ENCODE assay signal across 24 cellular contexts in genomic region chr9:133536080-133536479, GRCh38. TPM values are rescaled to one million over a fixed set of nuclear protein-coding genes. Genes with fewer than 3 reads are reported as not detected.
"Had no signal": no experiment of that assay in that cellular context is flagged by ENCODE, and none has a peak within 500 bp of the region (broad histone marks: within the 10 kb centered on the region; RNA-seq: fewer than 3 reads in every experiment).

No MANE protein-coding gene starts in this region.

- ATAC-seq: activated CD4-positive, CD25-positive, alpha-beta regulatory T cell treated with anti-CD3 and anti-CD28 coated beads, Interleukin-2, amount 50 U/mL, for 24 hours; activated CD8-positive, alpha-beta T cell treated with anti-CD3 and anti-CD28 coated beads, Interleukin-2, amount 10 ng/mL, durations not matched to agents 7 days and 5 days; esophagus mucosa; gastrocnemius medialis had no signal

- H3K36me3 Mint-ChIP-seq: brain, type B pancreatic cell had no signal

- H3K27ac Mint-ChIP-seq: activated CD4-positive, alpha-beta T cell treated with anti-CD3 and anti-CD28 coated beads, Interleukin-2, amount 10 ng/mL, durations not matched to agents 7 days and 5 days; activated CD8-positive, alpha-beta T cell treated with anti-CD3 and anti-CD28 coated beads, Interleukin-2, amount 10 ng/mL, durations not matched to agents 7 days and 5 days; activated naive CD4-positive, alpha-beta T cell treated with anti-CD3 and anti-CD28 coated beads for 36 hours; activated T-cell treated with anti-CD3 and anti-CD28 coated beads, Interleukin-2, amount 50 U/mL, for 24 hours; activated T-helper 2 cell treated with anti-CD3 and anti-CD28 coated beads, Interferon-gamma antibody, Interleukin-2, Interleukin-4, amounts not matched to agents 10 μg/mL and 5 μg/mL and 100 μg/mL, durations not matched to agents 14 hours and 24 hours and 36 hours; stimulated activated naive CD8-positive, alpha-beta T cell treated with anti-CD3 and anti-CD28 coated beads, Interleukin-15, Interleukin-2, amounts not matched to agents 100 ng/mL and 50 ng/mL, for 24 hours; T-helper 1 cell treated with Interleukin-12 subunit alpha and Interleukin-12 subunit beta and Interleukin-4 antibody, amounts not matched to agents 30 μg/mL and 1 μg/mL, for 36 hours; type B pancreatic cell had no signal

- H3K36me3 ChIP-seq: colonic mucosa, gastrocnemius medialis had no signal

- H3K4me3 ChIP-seq: colonic mucosa had no signal

- H3K27ac ChIP-seq: colonic mucosa, gastrocnemius medialis, skin epidermis had no signal

- H3K9me3 ChIP-seq: colonic mucosa, gastrocnemius medialis had no signal

- H3K9me3 Mint-ChIP-seq: activated CD4-positive, alpha-beta T cell treated with anti-CD3 and anti-CD28 coated beads, Interleukin-2, amount 10 ng/mL, durations not matched to agents 7 days and 5 days; activated naive CD4-positive, alpha-beta T cell treated with anti-CD3 and anti-CD28 coated beads for 36 hours; activated T-cell treated with anti-CD3 and anti-CD28 coated beads, Interleukin-2, amount 50 U/mL, for 24 hours; activated T-helper 2 cell treated with anti-CD3 and anti-CD28 coated beads, Interferon-gamma antibody, Interleukin-2, Interleukin-4, amounts not matched to agents 10 μg/mL and 5 μg/mL and 100 μg/mL, durations not matched to agents 14 hours and 24 hours and 36 hours; brain; stimulated activated naive CD8-positive, alpha-beta T cell treated with anti-CD3 and anti-CD28 coated beads, Interleukin-15, Interleukin-2, amounts not matched to agents 100 ng/mL and 50 ng/mL, for 24 hours; T-helper 1 cell treated with Interleukin-12 subunit alpha and Interleukin-12 subunit beta and Interleukin-4 antibody, amounts not matched to agents 30 μg/mL and 1 μg/mL, for 36 hours; type B pancreatic cell had no signal

- DNase-seq: activated CD4-positive, alpha-beta T cell treated with anti-CD3 and anti-CD28 coated beads, Interleukin-2, amount 10 ng/mL, durations not matched to agents 7 days and 5 days; activated CD8-positive, alpha-beta T cell treated with anti-CD3 and anti-CD28 coated beads, Interleukin-2, amount 10 ng/mL, durations not matched to agents 7 days and 5 days; activated naive CD4-positive, alpha-beta T cell treated with anti-CD3 and anti-CD28 coated beads for 36 hours; activated T-cell treated with anti-CD3 and anti-CD28 coated beads, Interleukin-2, amount 50 U/mL, for 24 hours; anterior cingulate cortex; central memory CD4-positive, alpha-beta T cell; colonic mucosa; effector CD4-positive, alpha-beta T cell; gastrocnemius medialis; kidney glomerular epithelial cell; retina had no signal

- H3K4me3 Mint-ChIP-seq: activated CD4-positive, alpha-beta T cell treated with anti-CD3 and anti-CD28 coated beads, Interleukin-2, amount 10 ng/mL, durations not matched to agents 7 days and 5 days; activated CD8-positive, alpha-beta T cell treated with anti-CD3 and anti-CD28 coated beads, Interleukin-2, amount 10 ng/mL, durations not matched to agents 7 days and 5 days; activated naive CD4-positive, alpha-beta T cell treated with anti-CD3 and anti-CD28 coated beads for 36 hours; activated T-cell treated with anti-CD3 and anti-CD28 coated beads, Interleukin-2, amount 50 U/mL, for 24 hours; brain; stimulated activated naive CD8-positive, alpha-beta T cell treated with anti-CD3 and anti-CD28 coated beads, Interleukin-15, Interleukin-2, amounts not matched to agents 100 ng/mL and 50 ng/mL, for 24 hours; T-helper 1 cell treated with Interleukin-12 subunit alpha and Interleukin-12 subunit beta and Interleukin-4 antibody, amounts not matched to agents 30 μg/mL and 1 μg/mL, for 36 hours; type B pancreatic cell had no signal

RNA-seq across cellular contexts. Expression of gene ADAMTSL2, which starts 1.6 kb away (rescaled TPM):
- total RNA-seq: activated CD4-positive, alpha-beta T cell treated with anti-CD3 and anti-CD28 coated beads, Interleukin-2, amount 10 ng/mL, durations not matched to agents 7 days and 5 days; activated CD8-positive, alpha-beta T cell treated with anti-CD3 and anti-CD28 coated beads, Interleukin-2, amount 10 ng/mL, durations not matched to agents 7 days and 5 days; activated T-helper 2 cell treated with anti-CD3 and anti-CD28 coated beads, Interferon-gamma antibody, Interleukin-2, Interleukin-4, amounts not matched to agents 10 μg/mL and 5 μg/mL and 100 μg/mL, durations not matched to agents 14 hours and 24 hours and 36 hours had no signal

RNA-seq across cellular contexts. Expression of gene MYMK, which starts 11.3 kb away (rescaled TPM):
- total RNA-seq: activated CD4-positive, alpha-beta T cell treated with anti-CD3 and anti-CD28 coated beads, Interleukin-2, amount 10 ng/mL, durations not matched to agents 7 days and 5 days; activated CD8-positive, alpha-beta T cell treated with anti-CD3 and anti-CD28 coated beads, Interleukin-2, amount 10 ng/mL, durations not matched to agents 7 days and 5 days; activated naive CD4-positive, alpha-beta T cell treated with anti-CD3 and anti-CD28 coated beads for 36 hours; activated T-helper 2 cell treated with anti-CD3 and anti-CD28 coated beads, Interferon-gamma antibody, Interleukin-2, Interleukin-4, amounts not matched to agents 10 μg/mL and 5 μg/mL and 100 μg/mL, durations not matched to agents 14 hours and 24 hours and 36 hours; colonic mucosa; esophagus mucosa; gastrocnemius medialis; lower leg skin; mesenteric fat pad; omental fat pad; posterior vena cava; temporal lobe had no signal
